In genomic region chr3:11050666-11051323, GRCh38 we compare ENCODE assay signal across 20 cellular contexts. TPM values are rescaled to one million over a fixed set of nuclear protein-coding genes. Genes with fewer than 3 reads are reported as not detected.
"Had no signal": no experiment of that assay in that cellular context is flagged by ENCODE, and none has a peak within 500 bp of the region (broad histone marks: within the 10 kb centered on the region; RNA-seq: fewer than 3 reads in every experiment).

No MANE protein-coding gene starts in this region.

- H3K4me3 Mint-ChIP-seq: activated B cell treated with CpG ODN at 0.5 μM for 24 hours; activated CD4-positive, alpha-beta memory T cell treated with anti-CD3 and anti-CD28 coated beads, Interleukin-2, amount 10 ng/mL, durations not matched to agents 7 days and 5 days; activated naive CD8-positive, alpha-beta T cell treated with anti-CD3 and anti-CD28 coated beads for 36 hours; activated T-helper 17 cell treated with anti-CD3 and anti-CD28 coated beads, Interleukin-2, amount 50 U/mL, for 72 hours; immature natural killer cell; naive thymus-derived CD4-positive, alpha-beta T cell; stimulated activated memory B cell treated with anti-CD40 and anti-IgM and Interleukin-4, amounts not matched to agents 10 μg/mL and 1 μg/mL and 100 μg/mL, for 72 hours; T-helper 2 cell treated with Interferon-gamma antibody and Interleukin-4, amounts not matched to agents 5 μg/mL and 100 μg/mL, for 36 hours had no signal

- ATAC-seq: activated T-helper 17 cell treated with anti-CD3 and anti-CD28 coated beads, Interleukin-2, amount 50 U/mL, for 72 hours; esophagus mucosa; gastroesophageal sphincter; heart right ventricle; naive thymus-derived CD4-positive, alpha-beta T cell; right lobe of liver; stimulated activated memory B cell treated with anti-CD40 and anti-IgM and Interleukin-4, amounts not matched to agents 10 μg/mL and 1 μg/mL and 100 μg/mL, for 72 hours had no signal

- H3K4me1 Mint-ChIP-seq: activated CD4-positive, alpha-beta memory T cell treated with anti-CD3 and anti-CD28 coated beads, Interleukin-2, amount 10 ng/mL, durations not matched to agents 7 days and 5 days; activated naive CD8-positive, alpha-beta T cell treated with anti-CD3 and anti-CD28 coated beads for 36 hours; activated T-helper 17 cell treated with anti-CD3 and anti-CD28 coated beads, Interleukin-2, amount 50 U/mL, for 72 hours; immature natural killer cell; naive thymus-derived CD4-positive, alpha-beta T cell had no signal

- H3K9me3 Mint-ChIP-seq: activated B cell treated with CpG ODN at 0.5 μM for 24 hours; activated CD4-positive, alpha-beta memory T cell treated with anti-CD3 and anti-CD28 coated beads, Interleukin-2, amount 10 ng/mL, durations not matched to agents 7 days and 5 days; activated naive CD8-positive, alpha-beta T cell treated with anti-CD3 and anti-CD28 coated beads for 36 hours; activated T-helper 17 cell treated with anti-CD3 and anti-CD28 coated beads, Interleukin-2, amount 50 U/mL, for 72 hours; immature natural killer cell; naive thymus-derived CD4-positive, alpha-beta T cell; stimulated activated memory B cell treated with anti-CD40 and anti-IgM and Interleukin-4, amounts not matched to agents 10 μg/mL and 1 μg/mL and 100 μg/mL, for 72 hours; T-helper 2 cell treated with Interferon-gamma antibody and Interleukin-4, amounts not matched to agents 5 μg/mL and 100 μg/mL, for 36 hours had no signal

- H3K36me3 Mint-ChIP-seq: activated naive CD8-positive, alpha-beta T cell treated with anti-CD3 and anti-CD28 coated beads for 36 hours; immature natural killer cell; naive thymus-derived CD4-positive, alpha-beta T cell; stimulated activated memory B cell treated with anti-CD40 and anti-IgM and Interleukin-4, amounts not matched to agents 10 μg/mL and 1 μg/mL and 100 μg/mL, for 72 hours had no signal

- DNase-seq: activated B cell treated with CpG ODN at 0.5 μM for 24 hours; activated CD4-positive, alpha-beta memory T cell treated with anti-CD3 and anti-CD28 coated beads, Interleukin-2, amount 10 ng/mL, durations not matched to agents 7 days and 5 days; activated CD4-positive, alpha-beta T cell treated with anti-CD3 and anti-CD28 coated beads for 48 hours; activated naive CD4-positive, alpha-beta T cell; activated naive CD8-positive, alpha-beta T cell treated with anti-CD3 and anti-CD28 coated beads for 36 hours; activated T-cell treated with anti-CD3 and anti-CD28 coated beads, Interleukin-2, amount 50 U/mL, for 1 hour; amniotic stem cell; effector CD4-positive, alpha-beta T cell; heart right ventricle; immature natural killer cell; mesenchymal stem cell; naive thymus-derived CD4-positive, alpha-beta T cell; ovary; right lobe of liver; stimulated activated CD4-positive, alpha-beta T cell treated with anti-CD3 and anti-CD28 coated beads, Interleukin-4, amount 100 ng/mL, for 24 hours had no signal

- H3K27ac Mint-ChIP-seq: activated B cell treated with CpG ODN at 0.5 μM for 24 hours; activated CD4-positive, alpha-beta memory T cell treated with anti-CD3 and anti-CD28 coated beads, Interleukin-2, amount 10 ng/mL, durations not matched to agents 7 days and 5 days; activated naive CD8-positive, alpha-beta T cell treated with anti-CD3 and anti-CD28 coated beads for 36 hours; activated T-helper 17 cell treated with anti-CD3 and anti-CD28 coated beads, Interleukin-2, amount 50 U/mL, for 72 hours; immature natural killer cell; naive thymus-derived CD4-positive, alpha-beta T cell; stimulated activated memory B cell treated with anti-CD40 and anti-IgM and Interleukin-4, amounts not matched to agents 10 μg/mL and 1 μg/mL and 100 μg/mL, for 72 hours; T-helper 2 cell treated with Interferon-gamma antibody and Interleukin-4, amounts not matched to agents 5 μg/mL and 100 μg/mL, for 36 hours had no signal

RNA-seq across cellular contexts. Expression of gene SLC6A1, which starts 58.2 kb away (rescaled TPM):
- total RNA-seq: activated B cell treated with CpG ODN at 0.5 μM for 24 hours; activated CD4-positive, alpha-beta memory T cell treated with anti-CD3 and anti-CD28 coated beads, Interleukin-2, amount 10 ng/mL, durations not matched to agents 7 days and 5 days; activated naive CD8-positive, alpha-beta T cell treated with anti-CD3 and anti-CD28 coated beads for 36 hours; activated T-helper 17 cell treated with anti-CD3 and anti-CD28 coated beads, Interleukin-2, amount 50 U/mL, for 72 hours; naive thymus-derived CD4-positive, alpha-beta T cell had no signal
